Comparison of ENCODE assay signal across 11 cellular contexts in the genomic region with DNA sequence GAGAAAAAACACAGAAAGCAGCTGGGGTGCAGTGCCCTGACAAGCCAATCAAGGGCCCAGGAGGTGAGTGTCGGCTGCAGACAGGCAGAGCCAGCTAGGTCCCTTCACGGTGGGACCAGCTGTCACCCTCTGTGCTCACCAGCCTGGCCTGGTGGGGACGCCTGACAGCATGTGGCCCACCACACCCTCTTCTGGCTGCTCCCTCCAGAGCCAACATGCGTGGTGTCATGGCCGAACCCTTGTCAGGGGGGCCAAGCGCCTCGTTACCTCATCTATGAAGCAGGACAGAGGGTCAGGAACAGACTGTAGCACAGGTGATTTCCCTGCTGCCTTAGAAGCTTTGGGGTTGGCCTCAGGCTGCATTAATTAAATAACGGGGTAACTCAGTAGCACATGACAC. TPM values are rescaled to one million over a fixed set of nuclear protein-coding genes. Genes with fewer than 3 reads are reported as not detected.
DNase-seq lines count a peak whose midpoint lies in the region; ATAC-seq, FAIRE-seq and TF ChIP-seq lines count a peak whose summit lies in the region.
"Had no signal": no experiment of that assay in that cellular context is flagged by ENCODE, and none has a peak within 500 bp of the region (broad histone marks: within the 10 kb centered on the region; RNA-seq: fewer than 3 reads in every experiment).

No MANE protein-coding gene starts in this region.

- 69% methylated on average over 8 of the region's 8 CpGs for WGBS in GM12878 (ENCODE audit: insufficient coverage, insufficient replicate concordance, low lambda C conversion rate, missing lambda C conversion rate)

- SMC1A ChIA-PET in GM12878 (lab: Charles Lee; ENCODE audit: uncharacterized antibody, unreplicated experiment), result interaction anchor here (0.9 kb wide), 1 partner anchor 80 kb away, joined by 4 read pairs; the partner anchor contains the start of gene KXD1

- no peak for TF ChIP-seq POLR2A in GM12878 (IDR thresholded peaks at IDR 0.05; ENCODE audit: low read depth, low read length)

- no peak overlapping the region for H3K4me3 Mint-ChIP-seq in stimulated activated naive CD8-positive, alpha-beta T cell treated with anti-CD3 and anti-CD28 coated beads, Interleukin-15, Interleukin-2, amounts not matched to agents 100 ng/mL and 50 ng/mL, for 24 hours
- H3K4me3 Mint-ChIP-seq in naive thymus-derived CD8-positive, alpha-beta T cell, result peak overlapping the region in 3 of 10 donors; percentile 2 to 33 (median 30)

- no peak overlapping the region for H3K4me3 ChIP-seq in GM12878

- in situ Hi-C loops in GM12878 (cut with MboI), result no loop called here

- no TSS peak for BruUV-seq in GM12878 (replicated peaks; lab: Mats Ljungman, UMichigan)

- no peak for FAIRE-seq in GM12878 (lab: Jason Lieb, UNC)
- FAIRE-seq: D721Med had no signal

- H3K9me3 Mint-ChIP-seq in stimulated activated naive CD8-positive, alpha-beta T cell treated with anti-CD3 and anti-CD28 coated beads, Interleukin-15, Interleukin-2, amounts not matched to agents 100 ng/mL and 50 ng/mL, for 24 hours, result no peaks in the 10 kb centered on the region
- H3K9me3 Mint-ChIP-seq in naive thymus-derived CD8-positive, alpha-beta T cell, result no peaks in the 10 kb centered on the region

- H3K4me1 ChIP-seq in GM12878 (ENCODE audit: control insufficient read depth, insufficient read depth, low read length), result peaks cover 33% of the 10 kb centered on the region

- H3K36me3 ChIP-seq in GM12878 (ENCODE audit: control insufficient read depth in 2 of 2, insufficient read depth in 2 of 2, low read length in 1 of 2), result peaks cover 2 to 7% of the 10 kb centered on the region in 2 experiments; a peak in 3 of 4 replicates

- H3K27ac ChIP-seq in GM12878 (ENCODE audit: control insufficient read depth, insufficient read depth), result peak overlapping the region; percentile 89

- H3K4me2 ChIP-seq in GM12878 (ENCODE audit: control insufficient read depth, insufficient read depth), result no peak overlapping the region

- TF ChIP-seq EP300 in GM12878 (IDR thresholded peaks at IDR 0.05; ENCODE audit: borderline replicate concordance in 1 of 2, control insufficient read depth in 1 of 2, low read depth in 2 of 2, low read length in 2 of 2), result no peak

- peak overlapping the region; percentile 91 for H3K27ac Mint-ChIP-seq in stimulated activated naive CD8-positive, alpha-beta T cell treated with anti-CD3 and anti-CD28 coated beads, Interleukin-15, Interleukin-2, amounts not matched to agents 100 ng/mL and 50 ng/mL, for 24 hours
- H3K27ac Mint-ChIP-seq in naive thymus-derived CD8-positive, alpha-beta T cell, result peak overlapping the region in 8 of 10 donors; percentile 24 to 94 (median 85)

- no peak overlapping the region for H3K9ac ChIP-seq in GM12878 (ENCODE audit: control insufficient read depth, insufficient read depth, low read length)

- peaks cover 11% of the 10 kb centered on the region for H3K36me3 Mint-ChIP-seq in stimulated activated naive CD8-positive, alpha-beta T cell treated with anti-CD3 and anti-CD28 coated beads, Interleukin-15, Interleukin-2, amounts not matched to agents 100 ng/mL and 50 ng/mL, for 24 hours (ENCODE audit: low read depth)
- H3K36me3 Mint-ChIP-seq in naive thymus-derived CD8-positive, alpha-beta T cell, result peaks cover 0 to under 1% (median 0%) of the 10 kb centered on the region in 3 donors

- RAD21 ChIA-PET in GM12878 (lab: Charles Lee; ENCODE audit: unreplicated experiment), result interaction anchor here (1.6 kb wide), 1 partner anchor 42 kb away, joined by 5 read pairs; no protein-coding TSS in a partner anchor

- no peak for ATAC-seq in stimulated activated naive CD8-positive, alpha-beta T cell treated with anti-CD3 and anti-CD28 coated beads, Interleukin-15, Interleukin-2, amounts not matched to agents 100 U/mL and 50 U/mL, for 24 hours
- ATAC-seq in GM12878 (peak; percentile 14), GM18873 (IDR thresholded peaks at IDR 0.05; ENCODE audit: low FRiP score, unreplicated experiment) (no peak), HG03520 (IDR thresholded peaks at IDR 0.05; ENCODE audit: unreplicated experiment) (no peak)
- ATAC-seq in naive thymus-derived CD8-positive, alpha-beta T cell, result no peak

- H3K27me3 ChIP-seq in GM12878 (replicated peaks in 1 of 2; ENCODE audit: control insufficient read depth in 2 of 2, insufficient read depth in 2 of 2, low read length in 1 of 2), result no peaks in the 10 kb centered on the region

- no peak overlapping the region for H2AFZ ChIP-seq in GM12878 (ENCODE audit: control insufficient read depth, low read depth, low read length)

- no peaks in the 10 kb centered on the region for H3K27me3 Mint-ChIP-seq in stimulated activated naive CD8-positive, alpha-beta T cell treated with anti-CD3 and anti-CD28 coated beads, Interleukin-15, Interleukin-2, amounts not matched to agents 100 ng/mL and 50 ng/mL, for 24 hours
- no peaks in the 10 kb centered on the region for H3K27me3 Mint-ChIP-seq in naive thymus-derived CD8-positive, alpha-beta T cell

- no peak for DNase-seq in stimulated activated naive CD8-positive, alpha-beta T cell treated with anti-CD3 and anti-CD28 coated beads, Interleukin-15, Interleukin-2, amounts not matched to agents 100 U/mL and 50 U/mL, for 24 hours
- DNase-seq in GM12878 (ENCODE audit: low read depth, low spot score), result no peak
- DNase-seq in naive thymus-derived CD8-positive, alpha-beta T cell, result no peak
- DNase-seq in NCI-H187 treated with DMSO at 0.1 percent for 48 hours (lab: John Stamatoyannopoulos, UW), result no peak
- no peak for DNase-seq in NCI-H526 treated with DMSO at 0.1 percent for 48 hours (lab: John Stamatoyannopoulos, UW)
- DNase-seq: NCI-H446 treated with DMSO at 0.1 percent for 48 hours, T1000 had no signal

- intact Hi-C loops in GM12878 (cut with micrococcal nuclease; ENCODE audit: unreplicated experiment), result loop anchor here (5.0 kb wide), 1 partner anchor 109 kb away; the partner anchor contains the start of gene REX1BD

- peaks cover 60% of the 10 kb centered on the region for H3K79me2 ChIP-seq in GM12878 (ENCODE audit: control insufficient read depth, insufficient read depth, low read length)

- H3K9me3 ChIP-seq in GM12878 (replicated peaks; ENCODE audit: control insufficient read depth, insufficient read depth, low read length), result no peaks in the 10 kb centered on the region

- H3K4me1 Mint-ChIP-seq in stimulated activated naive CD8-positive, alpha-beta T cell treated with anti-CD3 and anti-CD28 coated beads, Interleukin-15, Interleukin-2, amounts not matched to agents 100 ng/mL and 50 ng/mL, for 24 hours (ENCODE audit: low read depth), result peaks cover 89% of the 10 kb centered on the region
- peaks cover 36 to 87% (median 76%) of the 10 kb centered on the region in 4 donors for H3K4me1 Mint-ChIP-seq in naive thymus-derived CD8-positive, alpha-beta T cell

- TF ChIP-seq CTCF in GM12878 (IDR thresholded peaks at IDR 0.05 in 2 of 3, conservative IDR thresholded peaks at IDR 0.05 in 1 of 3; ENCODE audit: control insufficient read depth in 2 of 3, extremely low read depth in 1 of 3, insufficient read depth in 1 of 3, low read depth in 3 of 3, low read length in 3 of 3), result no peak

- CTCF ChIA-PET in GM12878 (lab: Yijun Ruan, JAX), result interaction anchor here (0.8 to 1.6 kb wide), 5 partner anchors 8 to 111 kb away, joined by 3 to 5 read pairs (median 3); partner anchors contain the start of gene REX1BD

- TF ChIP-seq RAD21 in GM12878 (IDR thresholded peaks at IDR 0.05; ENCODE audit: insufficient read depth, low read depth, low read length), result no peak

- H4K20me1 ChIP-seq in GM12878 (ENCODE audit: control insufficient read depth, insufficient read depth), result peaks cover 3% of the 10 kb centered on the region

- POLR2A ChIA-PET in GM12878 (lab: Charles Lee), result interaction anchor here (1.7 kb wide), 1 partner anchor 43 kb away, joined by 8 read pairs; no protein-coding TSS in a partner anchor
- POLR2A ChIA-PET in naive thymus-derived CD8-positive, alpha-beta T cell (lab: Charles Lee), result interaction anchor here (0.9 kb wide), 1 partner anchor 17 kb away, joined by 4 read pairs; no protein-coding TSS in a partner anchor

RNA-seq across cellular contexts. Expression of gene ISYNA1, which starts 40.0 kb away (rescaled TPM):
- total RNA-seq in GM12878 (2013; cell fraction: nucleolus; rRNA removed), result 8.2 and 8.9 TPM in 2 replicates
- total RNA-seq in GM12878 (2014; rRNA removed) (9.9 and 12.3 TPM in 2 replicates), GM12878 (2014; rRNA removed; fragmentation: Illumina TruSeq; extraction: Trizol) (4.9 and 5.3 TPM in 2 replicates), GM12878 (2021) (37.0 and 38.8 TPM in 2 replicates)
- polyA plus RNA-seq in GM12878 (2011; ENCODE audit: low read depth), result 12.5 TPM
- polyA plus RNA-seq in GM12878 (2011; rRNA removed) (0.78 and 1.9 TPM in 2 replicates), GM12878 (2014; fragmentation: Illumina TruSeq; extraction: Trizol) (2.5 and 3.8 TPM in 2 replicates), GM12878 (2014; fragmentation: Nextera tagmentation; extraction: Ambion mirVana) (1 to 10 TPM; 2.8 to 6.3 TPM), GM12878 (2014; rRNA removed) (33.0 and 37.8 TPM in 2 replicates), GM12878 (2016; fragmentation: Nextera tagmentation; extraction: Ambion mirVana) (10 to 100 TPM; 12.0 to 12.5 TPM)
- polyA plus RNA-seq in GM12878 (2011; cell fraction: cytosol; rRNA removed), result 2.0 and 3.0 TPM in 2 replicates
- 19.2 and 23.0 TPM in 2 replicates for polyA plus RNA-seq in GM12878 (2011; cell fraction: nucleus; rRNA removed)
- polyA plus RNA-seq in GM12878 (2012), result 23.2 and 24.0 TPM in 2 replicates
- polyA minus RNA-seq in GM12878 (2011; rRNA and poly(A)+ RNA removed), result 0.59 and 2.4 TPM in 2 replicates
- polyA minus RNA-seq in GM12878 (2011; cell fraction: cytosol; rRNA and poly(A)+ RNA removed), result 1.1 and 5.1 TPM in 2 replicates
- 2.3 and 5.6 TPM in 2 replicates for polyA minus RNA-seq in GM12878 (2011; cell fraction: nucleus; rRNA and poly(A)+ RNA removed)
- total RNA-seq in naive thymus-derived CD8-positive, alpha-beta T cell, result 10 to 100 TPM; 62.5 to 63.7 TPM
- 10 to 100 TPM; 28.3 to 53.2 (median 40.4) TPM for polyA plus RNA-seq in naive thymus-derived CD8-positive, alpha-beta T cell

RNA-seq across cellular contexts. Expression of gene ELL, which starts 43.9 kb away (rescaled TPM):
- total RNA-seq in GM12878 (2013; cell fraction: nucleolus; rRNA removed), result 31.6 and 39.3 TPM in 2 replicates
- total RNA-seq in GM12878 (2014; rRNA removed) (11.7 and 13.1 TPM in 2 replicates), GM12878 (2014; rRNA removed; fragmentation: Illumina TruSeq; extraction: Trizol) (3.8 and 5.1 TPM in 2 replicates), GM12878 (2021) (19.7 and 25.0 TPM in 2 replicates)
- 4.6 TPM for polyA plus RNA-seq in GM12878 (2011; ENCODE audit: low read depth)
- polyA plus RNA-seq in GM12878 (2011; rRNA removed) (2.4 and 4.6 TPM in 2 replicates), GM12878 (2014; fragmentation: Illumina TruSeq; extraction: Trizol) (0.87 and 3.6 TPM in 2 replicates), GM12878 (2014; fragmentation: Nextera tagmentation; extraction: Ambion mirVana) (under 1 TPM; 0.91 to 0.98 TPM), GM12878 (2014; rRNA removed) (13.8 and 16.8 TPM in 2 replicates), GM12878 (2016; fragmentation: Nextera tagmentation; extraction: Ambion mirVana) (10 to 100 TPM; 21.2 to 21.6 TPM)
- 6.1 and 9.0 TPM in 2 replicates for polyA plus RNA-seq in GM12878 (2011; cell fraction: cytosol; rRNA removed)
- 23.5 and 30.6 TPM in 2 replicates for polyA plus RNA-seq in GM12878 (2011; cell fraction: nucleus; rRNA removed)
- 13.5 and 16.7 TPM in 2 replicates for polyA plus RNA-seq in GM12878 (2012)
- polyA minus RNA-seq in GM12878 (2011; rRNA and poly(A)+ RNA removed), result 5.9 and 12.4 TPM in 2 replicates
- 4.8 and 10.7 TPM in 2 replicates for polyA minus RNA-seq in GM12878 (2011; cell fraction: cytosol; rRNA and poly(A)+ RNA removed)
- 7.1 and 13.3 TPM in 2 replicates for polyA minus RNA-seq in GM12878 (2011; cell fraction: nucleus; rRNA and poly(A)+ RNA removed)
- 10 to 100 TPM; 23.7 to 24.1 TPM for total RNA-seq in naive thymus-derived CD8-positive, alpha-beta T cell
- 10 to 100 TPM in 1 of 3 donors, 1 to 10 TPM in 2; 7.6 to 11.0 (median 9.3) TPM for polyA plus RNA-seq in naive thymus-derived CD8-positive, alpha-beta T cell

RNA-seq across cellular contexts. Expression of gene SSBP4, which starts 58.8 kb away (rescaled TPM):
- total RNA-seq in GM12878 (2013; cell fraction: nucleolus; rRNA removed), result 40.3 and 49.5 TPM in 2 replicates
- total RNA-seq in GM12878 (2014; rRNA removed) (91.4 and 122 TPM in 2 replicates), GM12878 (2014; rRNA removed; fragmentation: Illumina TruSeq; extraction: Trizol) (32.9 and 39.5 TPM in 2 replicates), GM12878 (2021) (131 and 150 TPM in 2 replicates)
- 12.2 TPM for polyA plus RNA-seq in GM12878 (2011; ENCODE audit: low read depth)
- polyA plus RNA-seq in GM12878 (2011; rRNA removed) (11.5 and 19.0 TPM in 2 replicates), GM12878 (2014; fragmentation: Illumina TruSeq; extraction: Trizol) (7.1 and 22.5 TPM in 2 replicates), GM12878 (2014; fragmentation: Nextera tagmentation; extraction: Ambion mirVana) (1 to 10 TPM in 1 of 2 experiments, under 1 TPM in 1; 0.37 to 6.6 TPM), GM12878 (2014; rRNA removed) (98.3 and 119 TPM in 2 replicates), GM12878 (2016; fragmentation: Nextera tagmentation; extraction: Ambion mirVana) (10 to 100 TPM; 38.3 to 58.5 TPM)
- 23.2 and 39.7 TPM in 2 replicates for polyA plus RNA-seq in GM12878 (2011; cell fraction: cytosol; rRNA removed)
- 104 and 142 TPM in 2 replicates for polyA plus RNA-seq in GM12878 (2011; cell fraction: nucleus; rRNA removed)
- polyA plus RNA-seq in GM12878 (2012), result 52.3 and 55.4 TPM in 2 replicates
- 4.2 and 21.6 TPM in 2 replicates for polyA minus RNA-seq in GM12878 (2011; rRNA and poly(A)+ RNA removed)
- 20.1 and 26.7 TPM in 2 replicates for polyA minus RNA-seq in GM12878 (2011; cell fraction: cytosol; rRNA and poly(A)+ RNA removed)
- 23.2 and 48.4 TPM in 2 replicates for polyA minus RNA-seq in GM12878 (2011; cell fraction: nucleus; rRNA and poly(A)+ RNA removed)
- total RNA-seq in naive thymus-derived CD8-positive, alpha-beta T cell, result 10 to 100 TPM; 41.3 to 45.4 TPM
- polyA plus RNA-seq in naive thymus-derived CD8-positive, alpha-beta T cell, result 10 to 100 TPM; 48.1 to 78.8 (median 61.1) TPM
